Comparison of ENCODE assay signal across 31 cellular contexts in genomic region chr7:56019501-56019900, GRCh38.
"Had no signal": no experiment of that assay in that cellular context is flagged by ENCODE, and none has a peak within 500 bp of the region (broad histone marks: within the 10 kb centered on the region; RNA-seq: fewer than 3 reads in every experiment).

No MANE protein-coding gene starts in this region.

- H3K27ac ChIP-seq: adrenal gland, breast epithelium, cardiac muscle cell, epithelial cell of prostate, esophagus squamous epithelium had no signal

- FAIRE-seq: endothelial cell of umbilical vein had no signal

- H3K4me3 ChIP-seq: adrenal gland, breast epithelium, cardiac muscle cell, esophagus squamous epithelium had no signal

- DNase-seq: activated CD4-positive, alpha-beta memory T cell treated with anti-CD3 and anti-CD28 coated beads for 36 hours; activated CD4-positive, alpha-beta T cell treated with anti-CD3 and anti-CD28 coated beads for 36 hours; activated CD4-positive, alpha-beta T cell treated with anti-CD3 and anti-CD28 coated beads, Interleukin-2, amount 10 ng/mL, durations not matched to agents 24 days and 14 days; activated CD4-positive, CD25-positive, alpha-beta regulatory T cell; activated CD4-positive, CD25-positive, alpha-beta regulatory T cell treated with anti-CD3 and anti-CD28 coated beads, Interleukin-2, amount 50 U/mL, for 72 hours; activated CD8-positive, alpha-beta memory T cell treated with anti-CD3 and anti-CD28 coated beads, Interleukin-2, amount 10 ng/mL, durations not matched to agents 7 days and 5 days; activated CD8-positive, alpha-beta memory T cell treated with anti-CD3 and anti-CD28 coated beads, Interleukin-2, amount 50 U/mL, for 4 hours; activated CD8-positive, alpha-beta T cell treated with anti-CD3 and anti-CD28 coated beads, Interleukin-2, amount 10 ng/mL, durations not matched to agents 7 days and 5 days; activated effector memory CD4-positive, alpha-beta T cell treated with anti-CD3 and anti-CD28 coated beads, Interleukin-2, amount 50 U/mL, for 16 hours; activated naive CD4-positive, alpha-beta T cell treated with anti-CD3 and anti-CD28 coated beads for 36 hours; activated naive CD8-positive, alpha-beta T cell treated with anti-CD3 and anti-CD28 coated beads for 36 hours; activated naive CD8-positive, alpha-beta T cell treated with anti-CD3 and anti-CD28 coated beads, Interleukin-2, amount 50 U/mL, for 24 hours; activated T-cell treated with anti-CD3 and anti-CD28 coated beads, Interleukin-2, amount 50 U/mL, for 1 hour; activated T-cell treated with anti-CD3 and anti-CD28 coated beads, Interleukin-2, amount 50 U/mL, for 48 hours; adrenal gland; amygdala; aorta; central memory CD4-positive, alpha-beta T cell; cerebellar nuclear complex; cortex of kidney; dermis blood vessel endothelial cell; effector CD4-positive, alpha-beta T cell; effector memory CD8-positive, alpha-beta T cell; esophagus squamous epithelium; foreskin melanocyte; glutamatergic neuron; T-helper 2 cell had no signal

- H3K36me3 ChIP-seq: breast epithelium had no signal

- ATAC-seq: activated CD4-positive, alpha-beta T cell treated with anti-CD3 and anti-CD28 coated beads for 36 hours; activated CD8-positive, alpha-beta memory T cell treated with anti-CD3 and anti-CD28 coated beads, Interleukin-2, amount 10 ng/mL, durations not matched to agents 7 days and 5 days; activated CD8-positive, alpha-beta T cell treated with anti-CD3 and anti-CD28 coated beads, Interleukin-2, amount 10 ng/mL, durations not matched to agents 7 days and 5 days; activated naive CD8-positive, alpha-beta T cell treated with anti-CD3 and anti-CD28 coated beads, Interleukin-2, amount 50 U/mL, for 24 hours; effector memory CD8-positive, alpha-beta T cell had no signal

- H3K9me3 ChIP-seq: adrenal gland, breast epithelium, esophagus squamous epithelium had no signal

- H3K27me3 ChIP-seq: adrenal gland, breast epithelium, cardiac muscle cell, esophagus squamous epithelium had no signal

- H3K4me1 ChIP-seq: adrenal gland, breast epithelium, esophagus squamous epithelium had no signal
